26 cellular contexts compared by ENCODE assay signal in genomic region chr14:66643344-66643743, GRCh38.
"Had no signal": no experiment of that assay in that cellular context is flagged by ENCODE, and none has a peak within 500 bp of the region (broad histone marks: within the 10 kb centered on the region; RNA-seq: fewer than 3 reads in every experiment).

No MANE protein-coding gene starts in this region.

- H3K27me3 Mint-ChIP-seq: activated CD4-positive, alpha-beta T cell treated with anti-CD3 and anti-CD28 coated beads for 36 hours; activated naive CD8-positive, alpha-beta T cell treated with anti-CD3 and anti-CD28 coated beads for 36 hours; activated T-cell treated with anti-CD3 and anti-CD28 coated beads, Interleukin-2, amount 50 U/mL, for 24 hours; effector memory CD8-positive, alpha-beta T cell; progenitor cell of endocrine pancreas; stimulated activated naive B cell treated with anti-CD40 and anti-IgM and Interleukin-4, amounts not matched to agents 10 μg/mL and 1 μg/mL and 100 μg/mL, for 72 hours had no signal

- DNase-seq: activated CD4-positive, alpha-beta T cell treated with anti-CD3 and anti-CD28 coated beads for 36 hours; activated CD4-positive, alpha-beta T cell treated with anti-CD3 and anti-CD28 coated beads, Interleukin-2, amount 50 U/mL, for 4 hours; activated CD8-positive, alpha-beta memory T cell treated with anti-CD3 and anti-CD28 coated beads for 24 hours; activated CD8-positive, alpha-beta memory T cell treated with anti-CD3 and anti-CD28 coated beads, Interleukin-2, amount 50 U/mL, for 4 hours; activated naive CD4-positive, alpha-beta T cell; activated naive CD8-positive, alpha-beta T cell treated with anti-CD3 and anti-CD28 coated beads for 36 hours; activated T-cell treated with anti-CD3 and anti-CD28 coated beads, Interleukin-2, amount 50 U/mL, for 24 hours; amniotic stem cell; body of pancreas; dorsolateral prefrontal cortex; effector memory CD8-positive, alpha-beta T cell; foreskin fibroblast; kidney glomerular epithelial cell; left lung; midbrain; natural killer cell; stimulated activated CD4-positive, alpha-beta T cell treated with anti-CD3 and anti-CD28 coated beads, Interleukin-2, amount 100 ng/mL, for 48 hours; stimulated activated CD8-positive, alpha-beta memory T cell treated with anti-CD3 and anti-CD28 coated beads, Interleukin-4, amount 100 ng/mL, for 48 hours; stimulated activated naive B cell treated with anti-CD40 and anti-IgM and Interleukin-4, amounts not matched to agents 10 μg/mL and 1 μg/mL and 100 μg/mL, for 72 hours; T1000; transverse colon had no signal

- H3K36me3 Mint-ChIP-seq: natural killer cell; stimulated activated naive B cell treated with anti-CD40 and anti-IgM and Interleukin-4, amounts not matched to agents 10 μg/mL and 1 μg/mL and 100 μg/mL, for 72 hours; WTC11 had no signal

- H3K9me3 Mint-ChIP-seq: activated T-cell treated with anti-CD3 and anti-CD28 coated beads, Interleukin-2, amount 50 U/mL, for 24 hours; activated T-helper 2 cell treated with anti-CD3 and anti-CD28 coated beads, Interferon-gamma antibody, Interleukin-2, Interleukin-4, amounts not matched to agents 10 μg/mL and 5 μg/mL and 100 μg/mL, durations not matched to agents 14 hours and 24 hours and 36 hours; effector memory CD8-positive, alpha-beta T cell; stimulated activated naive B cell treated with anti-CD40 and anti-IgM and Interleukin-4, amounts not matched to agents 10 μg/mL and 1 μg/mL and 100 μg/mL, for 72 hours; T-helper 1 cell treated with Interleukin-12 subunit alpha and Interleukin-12 subunit beta and Interleukin-4 antibody, amounts not matched to agents 30 μg/mL and 1 μg/mL, for 36 hours; WTC11 had no signal

- H3K36me3 ChIP-seq: left lung, transverse colon had no signal

- H3K27ac ChIP-seq: body of pancreas, dorsolateral prefrontal cortex, left lung, transverse colon had no signal

- ATAC-seq: activated CD4-positive, alpha-beta T cell treated with anti-CD3 and anti-CD28 coated beads for 36 hours; body of pancreas; effector memory CD8-positive, alpha-beta T cell; left lung; natural killer cell; stimulated activated naive B cell treated with anti-CD40 and anti-IgM and Interleukin-4, amounts not matched to agents 10 μg/mL and 1 μg/mL and 100 μg/mL, for 72 hours; WTC11 had no signal

- H3K27ac Mint-ChIP-seq: activated CD4-positive, alpha-beta T cell treated with anti-CD3 and anti-CD28 coated beads for 36 hours; activated naive CD8-positive, alpha-beta T cell treated with anti-CD3 and anti-CD28 coated beads for 36 hours; activated T-cell treated with anti-CD3 and anti-CD28 coated beads, Interleukin-2, amount 50 U/mL, for 24 hours; activated T-helper 2 cell treated with anti-CD3 and anti-CD28 coated beads, Interferon-gamma antibody, Interleukin-2, Interleukin-4, amounts not matched to agents 10 μg/mL and 5 μg/mL and 100 μg/mL, durations not matched to agents 14 hours and 24 hours and 36 hours; effector memory CD8-positive, alpha-beta T cell; natural killer cell; progenitor cell of endocrine pancreas; stimulated activated naive B cell treated with anti-CD40 and anti-IgM and Interleukin-4, amounts not matched to agents 10 μg/mL and 1 μg/mL and 100 μg/mL, for 72 hours; T-helper 1 cell treated with Interleukin-12 subunit alpha and Interleukin-12 subunit beta and Interleukin-4 antibody, amounts not matched to agents 30 μg/mL and 1 μg/mL, for 36 hours; WTC11 had no signal

- H3K4me1 ChIP-seq: left lung, transverse colon had no signal

- H3K4me3 ChIP-seq: body of pancreas, dorsolateral prefrontal cortex, left lung, lung, transverse colon had no signal

- H3K4me1 Mint-ChIP-seq: natural killer cell had no signal

- H3K4me3 Mint-ChIP-seq: activated CD4-positive, alpha-beta T cell treated with anti-CD3 and anti-CD28 coated beads for 36 hours; activated naive CD8-positive, alpha-beta T cell treated with anti-CD3 and anti-CD28 coated beads for 36 hours; activated T-cell treated with anti-CD3 and anti-CD28 coated beads, Interleukin-2, amount 50 U/mL, for 24 hours; effector memory CD8-positive, alpha-beta T cell; natural killer cell; stimulated activated naive B cell treated with anti-CD40 and anti-IgM and Interleukin-4, amounts not matched to agents 10 μg/mL and 1 μg/mL and 100 μg/mL, for 72 hours; T-helper 1 cell treated with Interleukin-12 subunit alpha and Interleukin-12 subunit beta and Interleukin-4 antibody, amounts not matched to agents 30 μg/mL and 1 μg/mL, for 36 hours; WTC11 had no signal

- H3K27me3 ChIP-seq: body of pancreas, dorsolateral prefrontal cortex, left lung, transverse colon had no signal

- H3K9me3 ChIP-seq: body of pancreas, left lung, transverse colon had no signal
